8 cellular contexts compared by ENCODE assay signal in genomic region chr10:114526497-114527238, GRCh38.
DNase-seq lines count a peak whose midpoint lies in the region; ATAC-seq and TF ChIP-seq lines count a peak whose summit lies in the region.

No MANE protein-coding gene starts in this region.

- H3K27me3 Mint-ChIP-seq in activated naive CD4-positive, alpha-beta T cell treated with anti-CD3 and anti-CD28 coated beads for 36 hours (ENCODE audit: low read depth) = no peaks in the 10 kb centered on the region
- no peaks in the 10 kb centered on the region for H3K27me3 Mint-ChIP-seq in type B pancreatic cell

- H3K4me1 ChIP-seq in heart left ventricle = peaks cover 5 to 74% (median 57%) of the 10 kb centered on the region in 12 donors
- peaks cover 2% of the 10 kb centered on the region in 2 experiments for H3K4me1 ChIP-seq in trophoblast cell (ENCODE audit: control insufficient read depth in 1 of 2, insufficient read depth in 2 of 2, low read length in 2 of 2)

- TF ChIP-seq POLR2A in heart left ventricle (IDR thresholded peaks at IDR 0.05) = peak in 1 of 2 donors; percentile 43

- TF ChIP-seq CTCF in RWPE1 (conservative IDR thresholded peaks at IDR 0.05; ENCODE audit: low read depth) (no peak), heart left ventricle (IDR thresholded peaks at IDR 0.05) (no peak), type B pancreatic cell (conservative IDR thresholded peaks at IDR 0.05) (no peak)

- H3K79me1 ChIP-seq in trophoblast cell (ENCODE audit: low read length) = no peaks in the 10 kb centered on the region

- no peak overlapping the region for H3K9ac ChIP-seq in trophoblast cell (ENCODE audit: low read length)

- H2BK5ac ChIP-seq in trophoblast cell (ENCODE audit: low read depth, low read length, poor library complexity) = no peak overlapping the region

- H3K79me2 ChIP-seq in trophoblast cell (ENCODE audit: control insufficient read depth, insufficient read depth, low read length, poor library complexity) = no peaks in the 10 kb centered on the region

- no peak overlapping the region for H3K4ac ChIP-seq in trophoblast cell (ENCODE audit: low read depth, low read length)

- peak overlapping the region; percentile 94 for H3K4me3 Mint-ChIP-seq in activated naive CD4-positive, alpha-beta T cell treated with anti-CD3 and anti-CD28 coated beads for 36 hours
- peak overlapping the region; percentile 91 for H3K4me3 Mint-ChIP-seq in type B pancreatic cell

- no peaks in the 10 kb centered on the region for H3K9me3 Mint-ChIP-seq in activated naive CD4-positive, alpha-beta T cell treated with anti-CD3 and anti-CD28 coated beads for 36 hours
- H3K9me3 Mint-ChIP-seq in type B pancreatic cell = no peaks in the 10 kb centered on the region

- POLR2A ChIA-PET in RWPE1 (lab: Yijun Ruan, JAX; ENCODE audit: low non-redundant PET) = interaction anchor here (0.7 kb wide), 1 partner anchor 15 kb away, joined by 3 read pairs; no protein-coding TSS in a partner anchor

- peak overlapping the region; percentile 99 for H3K27ac Mint-ChIP-seq in activated naive CD4-positive, alpha-beta T cell treated with anti-CD3 and anti-CD28 coated beads for 36 hours
- peak overlapping the region; percentile 96 for H3K27ac Mint-ChIP-seq in type B pancreatic cell

- H2AFZ ChIP-seq in trophoblast cell (ENCODE audit: insufficient read depth, low read length, poor library complexity) = peak overlapping the region; percentile 40

- DNase-seq in DMS53 treated with DMSO at 0.1 percent for 48 hours (lab: John Stamatoyannopoulos, UW; ENCODE audit: unreplicated experiment) (peak; percentile 82), KBM-7 (peak; percentile 82), RWPE1 (ENCODE audit: low spot score) (peak; percentile 97), heart left ventricle (peak; percentile 67 to 79 (median 74)), trophoblast cell (peak; percentile 14 to 55), type B pancreatic cell (ENCODE audit: extremely low spot score, unreplicated experiment) (peak; percentile 78)
- DNase-seq in activated naive CD4-positive, alpha-beta T cell treated with anti-CD3 and anti-CD28 coated beads for 36 hours = peak; percentile 95

- CTCF ChIA-PET in RWPE1 (lab: Yijun Ruan, JAX) = interaction anchor here (0.5 to 1.3 kb wide), 6 partner anchors 11 to 353 kb away, joined by 3 to 4 read pairs (median 3); no protein-coding TSS in a partner anchor
- CTCF ChIA-PET in activated naive CD4-positive, alpha-beta T cell treated with anti-CD3 and anti-CD28 coated beads for 36 hours (lab: Charles Lee) = interaction anchor here (0.8 to 21.9 kb wide), 12 partner anchors 10 to 222 kb away, joined by 3 to 307 read pairs (median 8); no protein-coding TSS in a partner anchor

- H4K8ac ChIP-seq in trophoblast cell (ENCODE audit: low read depth, low read length) = no peak overlapping the region

- no peak overlapping the region for H3K14ac ChIP-seq in trophoblast cell (ENCODE audit: low read length)

- H3K4me1 Mint-ChIP-seq in activated naive CD4-positive, alpha-beta T cell treated with anti-CD3 and anti-CD28 coated beads for 36 hours (ENCODE audit: low read depth) = peaks cover 47% of the 10 kb centered on the region
- H3K4me1 Mint-ChIP-seq in type B pancreatic cell (ENCODE audit: unreplicated experiment) = peaks cover 43% of the 10 kb centered on the region

- H4K12ac ChIP-seq in trophoblast cell (ENCODE audit: low read depth, low read length) = no peak overlapping the region

- H2AK5ac ChIP-seq in trophoblast cell (ENCODE audit: low read length) = no peak overlapping the region

- in situ Hi-C loops in KBM-7 (cut with MboI; ENCODE audit: low pct_unique_long_range_greater_than_20kb, low sequenced_read_pairs) = no loop called here

- no peaks in the 10 kb centered on the region for H3K9me3 ChIP-seq in heart left ventricle
- no peaks in the 10 kb centered on the region for H3K9me3 ChIP-seq in trophoblast cell (ENCODE audit: insufficient read depth, low read depth, low read length)

- H3K36me3 ChIP-seq in heart left ventricle (peaks cover 0 to 31% (median 5%) of the 10 kb centered on the region in 9 donors), trophoblast cell (ENCODE audit: control insufficient read depth in 1 of 2, insufficient read depth in 2 of 2, low read length in 2 of 2) (no peaks in the 10 kb centered on the region)

- 6 to 15% (median 11%) methylated on average over 24 of the region's 24 CpGs for WGBS in heart left ventricle, 4 donors
- WGBS in trophoblast cell (ENCODE audit: extremely low coverage, insufficient coverage, insufficient read length) = no CpG with 5 or more reads among the region's 24 CpGs

- H3K36me3 Mint-ChIP-seq in activated naive CD4-positive, alpha-beta T cell treated with anti-CD3 and anti-CD28 coated beads for 36 hours (ENCODE audit: low read depth) = peaks cover 6% of the 10 kb centered on the region
- peaks cover 2% of the 10 kb centered on the region for H3K36me3 Mint-ChIP-seq in type B pancreatic cell

- no peak overlapping the region for H2BK120ac ChIP-seq in trophoblast cell (ENCODE audit: insufficient read depth, low read length, poor library complexity)

- H2BK12ac ChIP-seq in trophoblast cell (ENCODE audit: low read length) = no peak overlapping the region

- peak; percentile 94 for ATAC-seq in GM21576 (IDR thresholded peaks at IDR 0.05; ENCODE audit: unreplicated experiment)
- ATAC-seq in heart left ventricle = peak; percentile 57 to 89 (median 86)

- H3K23ac ChIP-seq in trophoblast cell (ENCODE audit: low read length) = no peak overlapping the region

- H4K91ac ChIP-seq in trophoblast cell (ENCODE audit: low read depth, low read length) = no peak overlapping the region

- peak overlapping the region; percentile 92 for H3K27ac ChIP-seq in RWPE1
- peak overlapping the region; percentile 11 to 86 (median 70) for H3K27ac ChIP-seq in heart left ventricle
- H3K27ac ChIP-seq in trophoblast cell (ENCODE audit: low read depth, low read length) = no peak overlapping the region

- H3K4me3 ChIP-seq in heart left ventricle (peak overlapping the region in 10 of 12 donors; percentile 33 to 60 (median 51)), trophoblast cell (ENCODE audit: low read depth, low read length) (no peak overlapping the region)

- no peak overlapping the region for H3K18ac ChIP-seq in trophoblast cell (ENCODE audit: low read length)

- intact Hi-C loops in activated naive CD4-positive, alpha-beta T cell treated with anti-CD3 and anti-CD28 coated beads for 36 hours (cut with micrococcal nuclease) = loop anchor here (1.0 to 5.0 kb wide), 10 partner anchors 11 to 674 kb away; partner anchors contain the start of genes CCDC186, DCLRE1A, NHLRC2 and TRUB1
- intact Hi-C loops in heart left ventricle (cut with DNase I) = no loop called here

- no peaks in the 10 kb centered on the region for H3K27me3 ChIP-seq in heart left ventricle
- no peaks in the 10 kb centered on the region for H3K27me3 ChIP-seq in trophoblast cell (ENCODE audit: insufficient read depth, low read length)

- peak overlapping the region; percentile 49 for H3K4me2 ChIP-seq in trophoblast cell (ENCODE audit: low read length)

Comparison
In these comparisons a context has a peak if more than half of its experiments do, and no peak if none do; other contexts are left out.
1. DNase-seq: peak in every context shown above with its lines; median percentile 97 in RWPE1; 95 in activated naive CD4-positive, alpha-beta T cell treated with anti-CD3 and anti-CD28 coated beads for 36 hours; 82 in DMS53 treated with DMSO at 0.1 percent for 48 hours; 82 in KBM-7; 78 in type B pancreatic cell; 74 in heart left ventricle; 34 in trophoblast cell.